15 cellular contexts compared by ENCODE assay signal in genomic region chr18:8828798-8829197, GRCh38.
DNase-seq lines count a peak whose midpoint lies in the region; ATAC-seq and TF ChIP-seq lines count a peak whose summit lies in the region.
"Had no signal": no experiment of that assay in that cellular context is flagged by ENCODE, and none has a peak within 500 bp of the region (broad histone marks: within the 10 kb centered on the region; RNA-seq: fewer than 3 reads in every experiment).

No MANE protein-coding gene starts in this region.

- peak overlapping the region in 8 of 11 experiments; percentile 30 to 76 (median 64); a peak in 13 of 22 replicates for H3K9ac ChIP-seq in BLaER1 treated with 17β-estradiol and CSF1 and Interleukin-3, amounts not matched to agents 10 nM and 100 nM
- H3K9ac ChIP-seq in Loucy (ENCODE audit: low read depth, low read length, poor library complexity, severe bottlenecking), result no peak overlapping the region
- H3K9ac ChIP-seq in rectal smooth muscle tissue (ENCODE audit: low read length), result no peak overlapping the region

- peak overlapping the region in 8 of 11 experiments; percentile 59 to 87 (median 76); a peak in 16 of 22 replicates for H3K27ac ChIP-seq in BLaER1 treated with 17β-estradiol and CSF1 and Interleukin-3, amounts not matched to agents 10 nM and 100 nM
- H3K27ac ChIP-seq in esophagus muscularis mucosa (replicated peaks in 1 of 4) (peak overlapping the region; percentile 26 to 63 (median 56)), rectal smooth muscle tissue (ENCODE audit: low read depth, low read length) (peak overlapping the region; percentile 6)

- no peaks in the 10 kb centered on the region for H3K79me2 ChIP-seq in Loucy (ENCODE audit: insufficient read depth, low read length)

- H3K27me3 ChIP-seq in BLaER1 treated with 17β-estradiol and CSF1 and Interleukin-3, amounts not matched to agents 10 nM and 100 nM, result no peaks in the 10 kb centered on the region
- H3K27me3 ChIP-seq in Loucy (ENCODE audit: insufficient read depth, low read length, poor library complexity, severe bottlenecking) (no peaks in the 10 kb centered on the region), esophagus muscularis mucosa (no peaks in the 10 kb centered on the region), rectal smooth muscle tissue (ENCODE audit: control insufficient read depth, insufficient read depth, low read length) (no peaks in the 10 kb centered on the region)

- intact Hi-C loops in esophagus muscularis mucosa (cut with DNase I), result no loop called here

- WGBS in esophagus muscularis mucosa, result 72% methylated on average over 10 of the region's 10 CpGs

- H3K9me2 ChIP-seq in Loucy (replicated peaks; ENCODE audit: low read depth, low read length), result no peaks in the 10 kb centered on the region

- 0 out of 22 replicates have a peak, but pooled peaks cover 0 to 8% (median 0%) of the 10 kb centered on the region in 11 experiments for H3K9me3 ChIP-seq in BLaER1 treated with 17β-estradiol and CSF1 and Interleukin-3, amounts not matched to agents 10 nM and 100 nM (replicated peaks in 1 of 11)
- H3K9me3 ChIP-seq in Loucy (ENCODE audit: insufficient read depth, low read depth, low read length) (no peaks in the 10 kb centered on the region), esophagus muscularis mucosa (no peaks in the 10 kb centered on the region)
- H3K9me3 ChIP-seq: A549 had no signal

- peak overlapping the region in 3 of 10 experiments; percentile 0 to 19 (median 16); a peak in 2 of 20 replicates for H3K4me3 ChIP-seq in BLaER1 treated with 17β-estradiol and CSF1 and Interleukin-3, amounts not matched to agents 10 nM and 100 nM
- H3K4me3 ChIP-seq in Loucy (ENCODE audit: low read length, poor library complexity, severe bottlenecking) (no peak overlapping the region), esophagus muscularis mucosa (no peak overlapping the region), rectal smooth muscle tissue (ENCODE audit: low read length) (no peak overlapping the region)
- H3K4me3 ChIP-seq: A549 had no signal

- TF ChIP-seq EP300 in esophagus muscularis mucosa (IDR thresholded peaks at IDR 0.05), result no peak

- H3K36me3 ChIP-seq in BLaER1 treated with 17β-estradiol and CSF1 and Interleukin-3, amounts not matched to agents 10 nM and 100 nM, result peaks cover 0 to 91% (median 40%) of the 10 kb centered on the region in 11 experiments; a peak in 18 of 22 replicates
- no peaks in the 10 kb centered on the region for H3K36me3 ChIP-seq in Loucy (ENCODE audit: insufficient read depth, low read length)
- peaks cover 0 to 21% (median 14%) of the 10 kb centered on the region in 4 donors for H3K36me3 ChIP-seq in esophagus muscularis mucosa
- no peaks in the 10 kb centered on the region for H3K36me3 ChIP-seq in rectal smooth muscle tissue (ENCODE audit: control insufficient read depth, insufficient read depth, low read length)

- TF ChIP-seq POLR2A in esophagus muscularis mucosa (IDR thresholded peaks at IDR 0.05; ENCODE audit: low read depth), result no peak

- peaks cover 15 to 72% (median 64%) of the 10 kb centered on the region in 10 experiments for H3K4me1 ChIP-seq in BLaER1 treated with 17β-estradiol and CSF1 and Interleukin-3, amounts not matched to agents 10 nM and 100 nM
- H3K4me1 ChIP-seq in Loucy (ENCODE audit: insufficient read depth, low read length, poor library complexity, severe bottlenecking) (peaks cover 10% of the 10 kb centered on the region), esophagus muscularis mucosa (peaks cover 4 to 28% (median 18%) of the 10 kb centered on the region in 4 donors), rectal smooth muscle tissue (ENCODE audit: control insufficient read depth, insufficient read depth, low read length) (peaks cover 8% of the 10 kb centered on the region)

- TF ChIP-seq CTCF in Loucy (conservative IDR thresholded peaks at IDR 0.05; ENCODE audit: low read length) (no peak), esophagus muscularis mucosa (IDR thresholded peaks at IDR 0.05) (no peak)

- H3K4me2 ChIP-seq in BLaER1 treated with 17β-estradiol and CSF1 and Interleukin-3, amounts not matched to agents 10 nM and 100 nM, result peak overlapping the region; percentile 36 to 90 (median 82)
- peak overlapping the region; percentile 32 for H3K4me2 ChIP-seq in Loucy (ENCODE audit: low read depth, low read length, poor library complexity, severe bottlenecking)
- H3K4me2 ChIP-seq: A549 had no signal

- peaks cover 0 to 24% (median 0%) of the 10 kb centered on the region in 11 experiments; a peak in 3 of 22 replicates for H4K20me1 ChIP-seq in BLaER1 treated with 17β-estradiol and CSF1 and Interleukin-3, amounts not matched to agents 10 nM and 100 nM
- no peaks in the 10 kb centered on the region for H4K20me1 ChIP-seq in Loucy (ENCODE audit: insufficient read depth, low read length, poor library complexity, severe bottlenecking)

- H3F3A ChIP-seq in Loucy (ENCODE audit: low read depth), result no peaks in the 10 kb centered on the region

- DNase-seq in esophagus muscularis mucosa (ENCODE audit: extremely low spot score) (no peak), NCI-H1105 (lab: John Stamatoyannopoulos, UW) (no peak), NCI-H1092 (lab: John Stamatoyannopoulos, UW) (no peak)
- DNase-seq in stimulated activated CD4-positive, alpha-beta T cell treated with anti-CD3 and anti-CD28 coated beads, Interleukin-1b, Interleukin-23, amount 100 ng/mL, for 48 hours, result no peak
- DNase-seq: CD4-positive, alpha-beta memory T cell; DMS79; GDM1; NCI-H1417 treated with DMSO at 0.1 percent for 48 hours; NCI-H2029; PC-3 had no signal

- no peak for ATAC-seq in HG03354 (IDR thresholded peaks at IDR 0.05; ENCODE audit: poor library complexity, severe bottlenecking, unreplicated experiment)
- ATAC-seq: A549, PC-3 had no signal

- no peak overlapping the region for H2AFZ ChIP-seq in Loucy (ENCODE audit: low read length)

Comparison
In these comparisons a context has a peak if more than half of its experiments do, and no peak if none do; other contexts are left out.
1. H3K27ac ChIP-seq: peak in every context shown above with its lines; median percentile 76 in BLaER1 treated with 17β-estradiol and CSF1 and Interleukin-3, amounts not matched to agents 10 nM and 100 nM; 56 in esophagus muscularis mucosa; 6 in rectal smooth muscle tissue.
2. H3K9ac ChIP-seq: peak in BLaER1 treated with 17β-estradiol and CSF1 and Interleukin-3, amounts not matched to agents 10 nM and 100 nM (8 of 11); none in Loucy (single experiment) and rectal smooth muscle tissue (single experiment).